ENCODE assay signal across 27 cellular contexts in genomic region chr6:5559651-5560050, GRCh38.
"Had no signal": no experiment of that assay in that cellular context is flagged by ENCODE, and none has a peak within 500 bp of the region (broad histone marks: within the 10 kb centered on the region; RNA-seq: fewer than 3 reads in every experiment).

No MANE protein-coding gene starts in this region.

- H3K9me3 ChIP-seq: stomach, suprapubic skin, testis, thoracic aorta, thyroid gland, tibial artery, tibial nerve, transverse colon, upper lobe of left lung, upper lobe of right lung, uterus, vagina had no signal

- H3K4me3 ChIP-seq: stomach, suprapubic skin, testis, thoracic aorta, thyroid gland, tibial artery, tibial nerve, transverse colon, upper lobe of left lung, upper lobe of right lung, uterus, vagina had no signal

- DNase-seq: stimulated activated CD4-positive, alpha-beta T cell treated with anti-CD3 and anti-CD28 coated beads, Interleukin-2, amount 100 ng/mL, for 48 hours; stimulated activated CD4-positive, alpha-beta T cell treated with anti-CD3 and anti-CD28 coated beads, Interleukin-4, amount 100 ng/mL, for 1 hour; stimulated activated CD4-positive, alpha-beta T cell treated with anti-CD3 and anti-CD28 coated beads, Interleukin-4, amount 100 ng/mL, for 24 hours; stimulated activated CD4-positive, alpha-beta T cell treated with anti-CD3 and anti-CD28 coated beads, Interleukin-4, amount 100 ng/mL, for 4 hours; stimulated activated CD8-positive, alpha-beta memory T cell treated with anti-CD3 and anti-CD28 coated beads, Interleukin-4, amount 100 ng/mL, for 48 hours; stimulated activated naive B cell treated with anti-CD40 and anti-IgM and Interleukin-4, amounts not matched to agents 10 μg/mL and 1 μg/mL and 100 μg/mL, for 72 hours; stimulated activated naive CD4-positive, alpha-beta T cell; stimulated activated naive CD4-positive, alpha-beta T cell treated with Interleukin-2 at 50 U/mL for 16 hours; stimulated activated naive CD8-positive, alpha-beta T cell treated with anti-CD3 and anti-CD28 coated beads, Interleukin-15, amount 100 ng/mL, for 72 hours; stimulated activated naive CD8-positive, alpha-beta T cell treated with anti-CD3 and anti-CD28 coated beads, Interleukin-15, Interleukin-2, amounts not matched to agents 100 U/mL and 50 U/mL, for 24 hours; stomach; substantia nigra; testis; thyroid gland; tibial artery; transverse colon; trophoblast cell; upper lobe of left lung; upper lobe of right lung; uterus had no signal

- H3K27me3 ChIP-seq: stomach, suprapubic skin, testis, thyroid gland, tibial artery, tibial nerve, transverse colon, upper lobe of left lung, upper lobe of right lung, uterus, vagina had no signal

- FAIRE-seq: urothelium cell line had no signal

- H3K4me1 ChIP-seq: suprapubic skin, testis, thyroid gland, tibial artery, tibial nerve, transverse colon, upper lobe of left lung, upper lobe of right lung, uterus had no signal

- ATAC-seq: stimulated activated effector memory CD8-positive, alpha-beta T cell treated with anti-CD3 and anti-CD28 coated beads, Interleukin-12 subunit alpha, Interleukin-12 subunit beta, amount 100 ng/mL, for 72 hours; stimulated activated memory B cell treated with anti-CD40 and anti-IgM and Interleukin-4, amounts not matched to agents 10 μg/mL and 1 μg/mL and 100 μg/mL, for 72 hours; stimulated activated naive B cell treated with anti-CD40 and anti-IgM and Interleukin-4, amounts not matched to agents 10 μg/mL and 1 μg/mL and 100 μg/mL, for 72 hours; stimulated activated naive CD8-positive, alpha-beta T cell treated with anti-CD3 and anti-CD28 coated beads, Interleukin-15, amount 100 ng/mL, for 72 hours; stimulated activated naive CD8-positive, alpha-beta T cell treated with anti-CD3 and anti-CD28 coated beads, Interleukin-15, Interleukin-2, amounts not matched to agents 100 U/mL and 50 U/mL, for 24 hours; upper lobe of right lung had no signal

- H3K36me3 ChIP-seq: stomach, suprapubic skin, thoracic aorta, thyroid gland, tibial artery, tibial nerve, transverse colon, upper lobe of left lung, upper lobe of right lung, uterus, vagina had no signal

- H3K27ac ChIP-seq: stomach, suprapubic skin, testis, thoracic aorta, thyroid gland, tibial artery, tibial nerve, transverse colon, upper lobe of left lung, upper lobe of right lung, uterus, vagina had no signal
